Comparison of ENCODE assay signal across 18 cellular contexts in the genomic region with DNA sequence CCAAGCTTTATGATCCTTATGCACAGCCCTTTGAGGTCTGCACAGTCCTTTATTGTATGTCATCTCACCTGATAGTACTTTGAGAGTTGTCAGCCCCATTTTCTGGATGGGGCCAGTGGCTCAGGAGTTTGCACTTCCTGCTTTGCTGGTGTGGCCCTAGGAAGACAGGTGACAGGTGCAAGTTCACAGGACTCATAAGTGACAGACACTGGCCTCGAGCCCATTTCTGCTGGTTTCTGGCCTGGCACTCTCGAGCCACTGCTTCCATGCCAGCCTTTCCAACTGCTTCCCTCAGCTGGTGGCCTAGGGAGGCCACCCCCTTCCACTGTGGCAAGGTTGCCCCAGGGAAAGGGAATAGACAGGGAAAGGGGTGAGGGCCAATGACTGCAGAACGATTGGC.
DNase-seq lines count a peak whose midpoint lies in the region; ATAC-seq and TF ChIP-seq lines count a peak whose summit lies in the region.
"Had no signal": no experiment of that assay in that cellular context is flagged by ENCODE, and none has a peak within 500 bp of the region (broad histone marks: within the 10 kb centered on the region; RNA-seq: fewer than 3 reads in every experiment).

No MANE protein-coding gene starts in this region.

- H3K4me3 ChIP-seq in right atrium auricular region, result no peak overlapping the region
- H3K4me3 ChIP-seq: BLaER1, HAP-1 had no signal

- intact Hi-C loops in left ventricle myocardium superior (cut with micrococcal nuclease), result no loop called here

- H3K27ac ChIP-seq in right atrium auricular region, result no peak overlapping the region
- H3K27ac ChIP-seq: BLaER1, C4-2B had no signal

- no peak for ATAC-seq in left ventricle myocardium superior
- ATAC-seq: CD8-positive, alpha-beta T cell had no signal

- DNase-seq in left ventricle myocardium superior (peak; percentile 33), right atrium auricular region (ENCODE audit: low spot score) (no peak), RPMI8226 (peak; percentile 85), cerebellum (ENCODE audit: low spot score) (peak; percentile 28), Ammon's horn (ENCODE audit: low spot score) (no peak), NCI-H774 (lab: John Stamatoyannopoulos, UW) (no peak), SIG-M5 (lab: John Stamatoyannopoulos, UW) (no peak)
- DNase-seq: Caco-2; CD4-positive, CD25-positive, alpha-beta regulatory T cell; CD8-positive, alpha-beta T cell; DMS153; DND-41; GDM1; GOT3; HFFc6 had no signal

- no peak for TF ChIP-seq CTCF in right atrium auricular region (IDR thresholded peaks at IDR 0.05)

- H3K27me3 ChIP-seq in right atrium auricular region, result no peaks in the 10 kb centered on the region
- H3K27me3 ChIP-seq: BLaER1 had no signal

- H3K36me3 ChIP-seq in right atrium auricular region, result no peaks in the 10 kb centered on the region
- H3K36me3 ChIP-seq: BLaER1, HAP-1 had no signal

- no peaks in the 10 kb centered on the region for H3K4me1 ChIP-seq in right atrium auricular region
- H3K4me1 ChIP-seq: BLaER1, Caco-2, HAP-1 had no signal

- H3K9me3 ChIP-seq in right atrium auricular region, result no peaks in the 10 kb centered on the region
- H3K9me3 ChIP-seq: BLaER1, Caco-2, HAP-1 had no signal

Comparison
In these comparisons a context has a peak if more than half of its experiments do, and no peak if none do; other contexts are left out.
1. DNase-seq: peak in left ventricle myocardium superior (single experiment), RPMI8226 (single experiment) and cerebellum (single experiment); none in right atrium auricular region (single experiment), Ammon's horn (single experiment), NCI-H774 (single experiment) and SIG-M5 (single experiment).